ENCODE assay signal across 1 cellular context in genomic region chr14:52015411-52016030, GRCh38.
TF ChIP-seq lines count a peak whose summit lies in the region.

No MANE protein-coding gene starts in this region.

TF ChIP-seq in endothelial cell of umbilical vein, 7 proteins besides CTCF, POLR2A, EP300 and RAD21 (continued from another document):
- TF ChIP-seq GATA2 (IDR thresholded peaks at IDR 0.05; ENCODE audit: insufficient read depth, insufficient read length, low read depth, low read length) (no peak), MYC (IDR thresholded peaks at IDR 0.05; ENCODE audit: low read depth, low read length) (no peak), MAX (IDR thresholded peaks at IDR 0.05; ENCODE audit: insufficient read depth, insufficient read length) (no peak)
